Comparison of ENCODE assay signal across 24 cellular contexts in the genomic region with DNA sequence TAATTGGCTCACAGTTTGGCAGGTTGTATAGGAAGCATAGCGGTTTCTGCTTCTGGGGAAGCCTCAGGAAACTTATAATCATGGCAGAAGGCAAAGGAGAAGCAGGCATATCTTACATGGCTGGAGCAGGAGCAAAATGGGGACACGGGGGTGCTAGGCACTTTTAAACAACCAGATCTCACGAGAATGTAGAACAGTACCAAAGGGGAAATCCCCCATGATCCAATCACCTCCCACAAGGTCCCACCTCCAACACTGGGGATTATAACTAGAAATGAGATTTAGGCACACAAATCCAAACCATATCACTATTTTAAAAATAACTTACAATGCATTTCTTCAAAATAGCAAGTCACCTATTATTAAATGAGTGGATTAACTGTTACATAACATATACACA.
"Had no signal": no experiment of that assay in that cellular context is flagged by ENCODE, and none has a peak within 500 bp of the region (broad histone marks: within the 10 kb centered on the region; RNA-seq: fewer than 3 reads in every experiment).

No MANE protein-coding gene starts in this region.

- H3K4me1 ChIP-seq: colonic mucosa, esophagus squamous epithelium, parathyroid adenoma had no signal

- DNase-seq: activated CD8-positive, alpha-beta memory T cell treated with anti-CD3 and anti-CD28 coated beads, Interleukin-2, amount 50 U/mL, for 48 hours; activated naive CD8-positive, alpha-beta T cell treated with anti-CD3 and anti-CD28 coated beads, Interleukin-2, amount 10 ng/mL, durations not matched to agents 7 days and 5 days; cerebellar nuclear complex; colonic mucosa; effector CD8-positive, alpha-beta T cell; esophagus squamous epithelium; foreskin melanocyte; heart right ventricle; midbrain; naive thymus-derived CD4-positive, alpha-beta T cell; nucleus accumbens; right cardiac atrium; stimulated activated CD4-positive, alpha-beta T cell treated with anti-CD3 and anti-CD28 coated beads, Interleukin-4, amount 100 ng/mL, for 1 hour; stimulated activated CD8-positive, alpha-beta memory T cell treated with anti-CD3 and anti-CD28 coated beads, Interleukin-4, amount 100 ng/mL, for 48 hours; stimulated activated naive CD4-positive, alpha-beta T cell; trophoblast cell had no signal

- H3K36me3 ChIP-seq: ascending aorta, cardiac muscle cell, colonic mucosa, esophagus squamous epithelium, heart right ventricle, thoracic aorta had no signal

- H3K9me3 ChIP-seq: colonic mucosa had no signal

- H3K27ac ChIP-seq: ascending aorta, colonic mucosa, epithelial cell of prostate, esophagus squamous epithelium, heart right ventricle, parathyroid adenoma, SK-N-MC, thoracic aorta had no signal

- ATAC-seq: heart right ventricle; naive thymus-derived CD4-positive, alpha-beta T cell; right cardiac atrium had no signal

- H3K4me3 Mint-ChIP-seq: activated naive CD8-positive, alpha-beta T cell treated with anti-CD3 and anti-CD28 coated beads, Interleukin-2, amount 10 ng/mL, durations not matched to agents 7 days and 5 days; brain had no signal

- H3K4me3 ChIP-seq: ascending aorta, cardiac muscle cell, colonic mucosa, esophagus squamous epithelium, heart right ventricle, SK-N-MC, thoracic aorta had no signal

- H3K27ac Mint-ChIP-seq: activated naive CD8-positive, alpha-beta T cell treated with anti-CD3 and anti-CD28 coated beads, Interleukin-2, amount 10 ng/mL, durations not matched to agents 7 days and 5 days; activated T-helper 2 cell treated with anti-CD3 and anti-CD28 coated beads, Interferon-gamma antibody, Interleukin-2, Interleukin-4, amounts not matched to agents 10 μg/mL and 5 μg/mL and 100 μg/mL, durations not matched to agents 14 hours and 24 hours and 36 hours had no signal

- H3K27me3 ChIP-seq: ascending aorta, cardiac muscle cell, colonic mucosa, esophagus squamous epithelium, heart right ventricle had no signal

- H3K27me3 Mint-ChIP-seq: activated naive CD8-positive, alpha-beta T cell treated with anti-CD3 and anti-CD28 coated beads, Interleukin-2, amount 10 ng/mL, durations not matched to agents 7 days and 5 days; brain; naive thymus-derived CD4-positive, alpha-beta T cell had no signal
